22 cellular contexts compared by ENCODE assay signal in genomic region chr3:195872097-195872496, GRCh38. TPM values are rescaled to one million over a fixed set of nuclear protein-coding genes. Genes with fewer than 3 reads are reported as not detected.
DNase-seq lines count a peak whose midpoint lies in the region; ATAC-seq and TF ChIP-seq lines count a peak whose summit lies in the region.
"Had no signal": no experiment of that assay in that cellular context is flagged by ENCODE, and none has a peak within 500 bp of the region (broad histone marks: within the 10 kb centered on the region; RNA-seq: fewer than 3 reads in every experiment).

No MANE protein-coding gene starts in this region.

- TF ChIP-seq CTCF in RWPE1 (conservative IDR thresholded peaks at IDR 0.05; ENCODE audit: low read depth) (no peak), lower lobe of right lung (IDR thresholded peaks at IDR 0.05) (no peak), gastrocnemius medialis (IDR thresholded peaks at IDR 0.05 in 4 of 5, conservative IDR thresholded peaks at IDR 0.05 in 1 of 5) (no peak), foreskin fibroblast (IDR thresholded peaks at IDR 0.05; ENCODE audit: low read depth, low read length) (no peak)

- intact Hi-C loops in lower lobe of right lung (cut with DNase I): no loop called here
- intact Hi-C loops in gastrocnemius medialis (cut with DNase I; ENCODE audit: low total_unique reads): no loop called here

- peaks cover 0 to 3% (median under 1%) of the 10 kb centered on the region in 4 donors for H3K4me1 Mint-ChIP-seq in naive thymus-derived CD8-positive, alpha-beta T cell
- H3K4me1 Mint-ChIP-seq: CD8-positive, alpha-beta memory T cell; GM23338 had no signal

- no peak for TF ChIP-seq POLR2A in gastrocnemius medialis (IDR thresholded peaks at IDR 0.05)

- ATAC-seq in lower lobe of right lung (no peak), gastrocnemius medialis (no peak), HG03565 (IDR thresholded peaks at IDR 0.05; ENCODE audit: unreplicated experiment) (no peak)
- ATAC-seq in naive thymus-derived CD8-positive, alpha-beta T cell: no peak
- ATAC-seq: A549, GM23338 had no signal

- H3K4me3 Mint-ChIP-seq in naive thymus-derived CD8-positive, alpha-beta T cell: no peak overlapping the region
- H3K4me3 Mint-ChIP-seq: CD14-positive monocyte; CD4-positive, alpha-beta T cell; CD8-positive, alpha-beta memory T cell; GM23338; HFFc6 had no signal

- peaks cover 6% of the 10 kb centered on the region for H3K4me1 ChIP-seq in lower lobe of right lung
- peaks cover 15 to 32% of the 10 kb centered on the region in 2 donors for H3K4me1 ChIP-seq in gastrocnemius medialis
- H3K4me1 ChIP-seq: HAP-1 had no signal

- CTCF ChIA-PET in RWPE1 (lab: Yijun Ruan, JAX): interaction anchor here (0.9 to 3.2 kb wide), 4 partner anchors 9 to 23 kb away, joined by 4 to 22 read pairs (median 9); no protein-coding TSS in a partner anchor

- H3K4me3 ChIP-seq in H7 (ENCODE audit: insufficient read depth, low read depth, low read length): no peak overlapping the region
- peak overlapping the region; percentile 17 for H3K4me3 ChIP-seq in lower lobe of right lung
- no peak overlapping the region for H3K4me3 ChIP-seq in gastrocnemius medialis
- no peak overlapping the region for H3K4me3 ChIP-seq in foreskin fibroblast (ENCODE audit: low read depth in 1 of 2, low read length in 2 of 2)
- H3K4me3 ChIP-seq: A549; BLaER1 treated with 17β-estradiol and CSF1 and Interleukin-3, amounts not matched to agents 10 nM and 100 nM; GM23338; HAP-1 had no signal

- DNase-seq in H7 (peak; percentile 53), RWPE1 (ENCODE audit: low spot score) (no peak), lower lobe of right lung (no peak), gastrocnemius medialis (no peak), foreskin fibroblast (no peak)
- no peak for DNase-seq in naive thymus-derived CD8-positive, alpha-beta T cell
- DNase-seq: 8988T; ACHN; AML-193; BE2C; CD4-positive, alpha-beta T cell; CD8-positive, alpha-beta memory T cell; DMS53; DMS79 treated with DMSO at 0.1 percent for 48 hours; GF-D8; HFFc6 had no signal

- no peaks in the 10 kb centered on the region for H3K27me3 Mint-ChIP-seq in naive thymus-derived CD8-positive, alpha-beta T cell
- H3K27me3 Mint-ChIP-seq: CD4-positive, alpha-beta T cell; CD8-positive, alpha-beta memory T cell had no signal

- POLR2A ChIA-PET in RWPE1 (lab: Yijun Ruan, JAX; ENCODE audit: low non-redundant PET): no interaction called here
- POLR2A ChIA-PET in naive thymus-derived CD8-positive, alpha-beta T cell (lab: Charles Lee): interaction anchor here (0.6 kb wide), 1 partner anchor 37 kb away, joined by 3 read pairs; no protein-coding TSS in a partner anchor

- in situ Hi-C loops in gastrocnemius medialis (cut with MboI; ENCODE audit: low sequenced_read_pairs in 4 of 4): no loop called here

- no peak overlapping the region for H3K27ac Mint-ChIP-seq in naive thymus-derived CD8-positive, alpha-beta T cell
- H3K27ac Mint-ChIP-seq: CD14-positive monocyte; CD4-positive, alpha-beta T cell; GM23338; HFFc6 had no signal

- peaks cover 0 to 28% (median 0%) of the 10 kb centered on the region in 3 donors for H3K36me3 Mint-ChIP-seq in naive thymus-derived CD8-positive, alpha-beta T cell

- H3K9me3 ChIP-seq in lower lobe of right lung (no peaks in the 10 kb centered on the region), gastrocnemius medialis (no peaks in the 10 kb centered on the region)
- H3K9me3 ChIP-seq: A549; BE2C; BLaER1 treated with 17β-estradiol and CSF1 and Interleukin-3, amounts not matched to agents 10 nM and 100 nM; HAP-1 had no signal

- H3K27me3 ChIP-seq in H7 (ENCODE audit: control insufficient read depth, insufficient read depth, low read length) (no peaks in the 10 kb centered on the region), lower lobe of right lung (ENCODE audit: low read depth) (no peaks in the 10 kb centered on the region), gastrocnemius medialis (no peaks in the 10 kb centered on the region)
- H3K27me3 ChIP-seq: BE2C; BLaER1 treated with 17β-estradiol and CSF1 and Interleukin-3, amounts not matched to agents 10 nM and 100 nM had no signal

- H3K27ac ChIP-seq in RWPE1: peak overlapping the region; percentile 52
- H3K27ac ChIP-seq in lower lobe of right lung: no peak overlapping the region
- H3K27ac ChIP-seq in gastrocnemius medialis: peak overlapping the region in 3 of 4 donors; percentile 77 to 87 (median 81)
- H3K27ac ChIP-seq: A549; BLaER1 treated with 17β-estradiol and CSF1 and Interleukin-3, amounts not matched to agents 10 nM and 100 nM had no signal

- no peaks in the 10 kb centered on the region for H3K9me3 Mint-ChIP-seq in naive thymus-derived CD8-positive, alpha-beta T cell
- H3K9me3 Mint-ChIP-seq: CD14-positive monocyte; CD4-positive, alpha-beta T cell; CD8-positive, alpha-beta memory T cell; GM23338; HFFc6 had no signal

- peaks cover 5% of the 10 kb centered on the region for H3K36me3 ChIP-seq in H7 (replicated peaks; ENCODE audit: control insufficient read depth, insufficient read depth, low read length)
- peaks cover 66% of the 10 kb centered on the region for H3K36me3 ChIP-seq in lower lobe of right lung
- peaks cover 0 to 47% of the 10 kb centered on the region in 2 donors for H3K36me3 ChIP-seq in gastrocnemius medialis

RNA-seq across cellular contexts. Expression of gene TNK2, which starts 36.3 kb away (rescaled TPM):
- 30.3 and 30.5 TPM in 2 replicates for total RNA-seq in H7 (2014; rRNA removed; shearing (Covaris generic))
- 56.7 TPM for total RNA-seq in lower lobe of right lung
- total RNA-seq in gastrocnemius medialis: 10 to 100 TPM; 40.5 to 54.0 (median 49.3) TPM
- 100 to 1,000 TPM; 146 to 149 TPM for total RNA-seq in naive thymus-derived CD8-positive, alpha-beta T cell
- polyA plus RNA-seq in naive thymus-derived CD8-positive, alpha-beta T cell: 1 to 10 TPM; 1.3 to 2.5 (median 1.6) TPM
